ENCODE assay signal across 8 cellular contexts in genomic region chr1:168342572-168343280, GRCh38.
A peak's percentile ranks its signal among the peaks of the same experiment; 100 is the strongest.
DNase-seq lines count a peak whose midpoint lies in the region; ATAC-seq and TF ChIP-seq lines count a peak whose summit lies in the region.

No MANE protein-coding gene starts in this region.

- H3K27me3 ChIP-seq in adrenal gland (no peaks in the 10 kb centered on the region), aorta (ENCODE audit: control insufficient read depth in 1 of 2, insufficient read depth in 2 of 2, low read length in 1 of 2) (no peaks in the 10 kb centered on the region)

- intact Hi-C loops in adrenal gland (cut with DNase I) (loop anchor here in 1 of 2 donors (10.0 kb wide), 1 partner anchor 222 kb away; no protein-coding TSS in a partner anchor), left ventricle myocardium superior (cut with micrococcal nuclease) (loop anchor here (5.0 kb wide), 1 partner anchor 1010 kb away; no protein-coding TSS in a partner anchor), aorta (cut with DNase I) (loop anchor here (5.0 to 10.0 kb wide), 3 partner anchors 232 to 1005 kb away; partner anchors contain the start of gene XCL1 (in 1 of the 2))

- H3K36me3 ChIP-seq in adrenal gland (replicated peaks in 1 of 2) (no peaks in the 10 kb centered on the region), aorta (ENCODE audit: control insufficient read depth in 1 of 2, insufficient read depth in 2 of 2, low read length in 1 of 2) (no peaks in the 10 kb centered on the region)

- no peaks in the 10 kb centered on the region for H3K9me3 ChIP-seq in adrenal gland (replicated peaks in 1 of 3)
- H3K9me3 ChIP-seq in aorta (ENCODE audit: control insufficient read depth, low read length) = no peaks in the 10 kb centered on the region

- peak; percentile 89 for TF ChIP-seq CTCF in GM12872 (IDR thresholded peaks at IDR 0.05; ENCODE audit: insufficient read depth, low read depth, low read length)
- TF ChIP-seq CTCF in adrenal gland (IDR thresholded peaks at IDR 0.05) = peak; percentile 52 to 89 (median 82)

- no peak overlapping the region for H3K27ac ChIP-seq in adrenal gland
- H3K27ac ChIP-seq in aorta (ENCODE audit: low read depth in 1 of 2, low read length in 2 of 2) = peak overlapping the region; percentile 0 to 19

- H3K4me1 ChIP-seq in adrenal gland (replicated peaks in 1 of 2) (peaks cover 5 to 9% of the 10 kb centered on the region in 2 donors), aorta (ENCODE audit: control insufficient read depth in 1 of 2, insufficient read depth in 2 of 2, low read length in 2 of 2) (no peaks in the 10 kb centered on the region)

- peak; percentile 92 for ATAC-seq in HG02798 (IDR thresholded peaks at IDR 0.05; ENCODE audit: poor library complexity, unreplicated experiment)
- ATAC-seq in left ventricle myocardium superior = peak; percentile 99
- ATAC-seq in aorta (ENCODE audit: low FRiP score) = peak; percentile 96

- TF ChIP-seq POLR2A in adrenal gland (IDR thresholded peaks at IDR 0.05) = no peak

- H3K4me3 ChIP-seq in adrenal gland = peak overlapping the region in 1 of 4 donors; percentile 44
- no peak overlapping the region for H3K4me3 ChIP-seq in aorta (ENCODE audit: low read length in 2 of 2)

- DNase-seq in NCI-H1436 (lab: John Stamatoyannopoulos, UW) (peak; percentile 76), T-helper 1 cell (peak; percentile 68 to 91 (median 80)), adrenal gland (peak; percentile 83 to 97 (median 89)), left ventricle myocardium superior (peak; percentile 88), putamen (ENCODE audit: low spot score) (peak; percentile 90), aorta (peak; percentile 92 to 93)

- 11 to 19% (median 12%) methylated on average over 15 to 21 of the region's 21 CpGs for WGBS in adrenal gland, 4 donors
- 3 to 7% methylated on average over 21 of the region's 21 CpGs for WGBS in aorta, 2 donors

Comparison
In these comparisons a context has a peak if more than half of its experiments do, and no peak if none do; other contexts are left out.
1. H3K27ac ChIP-seq: peak in aorta (2 of 2); none in adrenal gland (0 of 5).
2. Peak in every context shown above with its lines, with median percentiles within 50 percentile points of each other: ATAC-seq and DNase-seq.